Comparison of ENCODE assay signal across 20 cellular contexts in the genomic region with DNA sequence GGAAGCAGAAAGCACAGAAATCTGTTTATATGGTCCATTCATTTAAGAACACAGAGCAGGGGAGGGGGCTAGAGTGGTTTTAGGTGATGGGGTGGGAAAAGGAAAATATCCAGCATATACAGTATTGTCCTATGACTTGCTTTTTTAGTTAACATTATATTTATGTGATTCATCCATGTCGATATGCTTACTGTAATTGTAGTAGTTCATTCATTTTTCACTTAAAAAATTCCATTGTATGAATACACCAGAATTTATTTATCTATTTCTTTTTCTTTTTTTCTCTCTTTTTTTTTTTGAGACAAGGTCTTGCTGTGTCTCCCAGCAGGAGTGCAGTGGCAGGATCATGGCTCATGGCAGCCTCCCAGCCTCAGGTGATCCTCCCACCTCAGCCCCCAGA.
"Had no signal": no experiment of that assay in that cellular context is flagged by ENCODE, and none has a peak within 500 bp of the region (broad histone marks: within the 10 kb centered on the region; RNA-seq: fewer than 3 reads in every experiment).

No MANE protein-coding gene starts in this region.

- H3K9ac ChIP-seq: neural progenitor cell had no signal

- H3K27me3 ChIP-seq: colonic mucosa, heart left ventricle, neural progenitor cell, right atrium auricular region, testis, tibial nerve had no signal

- H2AFZ ChIP-seq: neural progenitor cell had no signal

- ATAC-seq: heart left ventricle; mucosa of descending colon; naive thymus-derived CD8-positive, alpha-beta T cell; stimulated activated memory B cell treated with anti-CD40 and anti-IgM and Interleukin-4, amounts not matched to agents 10 μg/mL and 1 μg/mL and 100 μg/mL, for 72 hours; stimulated activated naive CD8-positive, alpha-beta T cell treated with anti-CD3 and anti-CD28 coated beads, Interleukin-15, amount 100 ng/mL, for 72 hours had no signal

- H3K4me1 Mint-ChIP-seq: naive thymus-derived CD8-positive, alpha-beta T cell; neural progenitor cell; stimulated activated memory B cell treated with anti-CD40 and anti-IgM and Interleukin-4, amounts not matched to agents 10 μg/mL and 1 μg/mL and 100 μg/mL, for 72 hours; stimulated activated naive CD8-positive, alpha-beta T cell treated with anti-CD3 and anti-CD28 coated beads, Interleukin-15, amount 100 ng/mL, for 72 hours had no signal

- H3K4me3 ChIP-seq: colonic mucosa, heart left ventricle, mucosa of descending colon, neural progenitor cell, right atrium auricular region, testis, tibial nerve had no signal

- H3K9me3 Mint-ChIP-seq: naive thymus-derived CD8-positive, alpha-beta T cell; stimulated activated memory B cell treated with anti-CD40 and anti-IgM and Interleukin-4, amounts not matched to agents 10 μg/mL and 1 μg/mL and 100 μg/mL, for 72 hours; stimulated activated naive CD8-positive, alpha-beta T cell treated with anti-CD3 and anti-CD28 coated beads, Interleukin-15, amount 100 ng/mL, for 72 hours had no signal

- H3K9me3 ChIP-seq: colonic mucosa, heart left ventricle, mucosa of descending colon, right atrium auricular region, testis, tibial nerve had no signal

- H3K27ac Mint-ChIP-seq: naive thymus-derived CD8-positive, alpha-beta T cell; neural progenitor cell; stimulated activated memory B cell treated with anti-CD40 and anti-IgM and Interleukin-4, amounts not matched to agents 10 μg/mL and 1 μg/mL and 100 μg/mL, for 72 hours; stimulated activated naive CD8-positive, alpha-beta T cell treated with anti-CD3 and anti-CD28 coated beads, Interleukin-15, amount 100 ng/mL, for 72 hours had no signal

- H3K36me3 ChIP-seq: colonic mucosa, heart left ventricle, neural progenitor cell, right atrium auricular region, tibial nerve had no signal

- H3K4me2 ChIP-seq: neural progenitor cell had no signal

- H3K27ac ChIP-seq: colonic mucosa, heart left ventricle, neural progenitor cell, right atrium auricular region, testis, tibial nerve had no signal

- H3K4me3 Mint-ChIP-seq: naive thymus-derived CD8-positive, alpha-beta T cell; neural progenitor cell; stimulated activated memory B cell treated with anti-CD40 and anti-IgM and Interleukin-4, amounts not matched to agents 10 μg/mL and 1 μg/mL and 100 μg/mL, for 72 hours; stimulated activated naive CD8-positive, alpha-beta T cell treated with anti-CD3 and anti-CD28 coated beads, Interleukin-15, amount 100 ng/mL, for 72 hours had no signal

- DNase-seq: cerebellar nuclear complex; colonic mucosa; dermis blood vessel endothelial cell; erythroblast; heart left ventricle; hypothalamus; kidney glomerular epithelial cell; mammary epithelial cell; mucosa of descending colon; naive thymus-derived CD8-positive, alpha-beta T cell; occipital lobe; stimulated activated CD4-positive, alpha-beta T cell treated with anti-CD3 and anti-CD28 coated beads, Interleukin-4, amount 100 ng/mL, for 24 hours; stimulated activated naive CD8-positive, alpha-beta T cell treated with anti-CD3 and anti-CD28 coated beads, Interleukin-15, amount 100 ng/mL, for 72 hours; testis had no signal

- FAIRE-seq: frontal cortex, islet of Langerhans had no signal

- H3K36me3 Mint-ChIP-seq: naive thymus-derived CD8-positive, alpha-beta T cell; stimulated activated memory B cell treated with anti-CD40 and anti-IgM and Interleukin-4, amounts not matched to agents 10 μg/mL and 1 μg/mL and 100 μg/mL, for 72 hours had no signal

- H3K4me1 ChIP-seq: colonic mucosa, neural progenitor cell had no signal
